In genomic region chr19:18408053-18408476, GRCh38 we compare ENCODE assay signal across 1 cellular context.
TF ChIP-seq lines count a peak whose summit lies in the region.

No MANE protein-coding gene starts in this region.

TF ChIP-seq in GM12878, 131 proteins besides CTCF, POLR2A, EP300 and RAD21 (continued from another document):
- TF ChIP-seq MLLT1 (IDR thresholded peaks at IDR 0.05) (no peak; the same call in 1 of the 2 replicates), MXI1 (IDR thresholded peaks at IDR 0.05; ENCODE audit: low read depth, low read length) (peak; percentile 70; the same call in 1 of the 2 replicates), NFYA (IDR thresholded peaks at IDR 0.05; ENCODE audit: borderline replicate concordance, low read depth, low read length) (no peak), HDAC2 (IDR thresholded peaks at IDR 0.05) (no peak), FOXM1 (IDR thresholded peaks at IDR 0.05; ENCODE audit: low read depth, low read length) (no peak), FOS (IDR thresholded peaks at IDR 0.05; ENCODE audit: borderline replicate concordance, extremely low read depth, insufficient read length) (no peak), YBX1 (IDR thresholded peaks at IDR 0.05) (no peak), SMC3 (IDR thresholded peaks at IDR 0.05; ENCODE audit: borderline replicate concordance, low read length) (peak; percentile 66; the same call in 1 of the 2 replicates), NR2C1 (IDR thresholded peaks at IDR 0.05) (no peak), CBX5 (IDR thresholded peaks at IDR 0.05; ENCODE audit: low read depth) (no peak), BCL11A (IDR thresholded peaks at IDR 0.05; ENCODE audit: low read depth, low read length) (peak; percentile 34; the same call in 1 of the 2 replicates), BRCA1 (IDR thresholded peaks at IDR 0.05; ENCODE audit: low read depth, low read length) (no peak), SREBF2 (IDR thresholded peaks at IDR 0.05; ENCODE audit: low read length) (no peak), ASH2L (IDR thresholded peaks at IDR 0.05; ENCODE audit: borderline replicate concordance, low read depth) (no peak; the same call in 1 of the 2 replicates), E2F8 (IDR thresholded peaks at IDR 0.05; ENCODE audit: low read depth, partially characterized antibody) (no peak), ZNF217 (IDR thresholded peaks at IDR 0.05) (no peak), BHLHE40 (IDR thresholded peaks at IDR 0.05; ENCODE audit: borderline replicate concordance in 1 of 2, low read depth in 2 of 2, low read length in 1 of 2) (peak; percentile 86 to 93; a peak in 3 of 4 replicates)
TF ChIP-seq in GM12878: peak in this region for 38.
